Comparison of ENCODE assay signal across 8 cellular contexts in the genomic region with DNA sequence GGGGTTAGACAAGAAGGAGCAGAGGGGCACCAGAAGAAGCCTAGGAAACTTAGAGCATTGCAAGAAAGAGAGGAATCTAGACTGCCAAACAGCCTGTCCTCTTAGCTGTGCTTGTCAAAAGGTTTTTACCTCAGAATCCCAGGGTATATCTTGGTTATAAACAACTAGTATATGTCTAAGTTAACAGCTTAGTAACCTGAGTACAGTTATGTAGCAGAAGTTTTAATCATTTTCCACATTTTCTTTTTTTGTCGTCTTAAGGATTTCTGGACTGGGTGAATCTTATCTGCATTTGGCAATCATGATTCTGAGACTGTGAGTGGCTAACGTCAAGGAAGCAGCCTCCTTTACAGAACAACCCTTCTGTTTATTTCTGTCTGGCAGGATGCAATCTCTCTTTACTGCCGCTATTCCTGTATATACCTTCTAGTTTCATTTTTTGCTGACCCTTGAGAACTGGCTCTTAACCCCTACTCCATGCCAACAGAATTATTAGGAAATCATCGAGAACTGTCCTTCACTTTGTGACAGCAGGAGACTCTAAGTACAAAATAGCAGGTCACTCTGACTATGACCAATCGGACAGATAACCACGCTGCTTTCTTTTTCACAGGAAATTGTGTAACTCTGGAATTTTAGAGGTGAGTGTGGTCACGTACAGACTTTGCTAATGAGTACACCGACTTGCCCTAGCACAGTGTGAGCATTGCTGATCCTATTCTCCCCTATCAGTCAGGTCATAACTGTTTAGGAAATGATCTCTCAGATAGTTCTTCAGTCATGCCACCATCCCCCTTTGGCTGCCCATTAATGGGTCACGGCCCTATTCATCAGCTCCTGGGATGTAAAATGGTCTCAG. TPM values are rescaled to one million over a fixed set of nuclear protein-coding genes. Genes with fewer than 3 reads are reported as not detected.
DNase-seq lines count a peak whose midpoint lies in the region; ATAC-seq, FAIRE-seq and TF ChIP-seq lines count a peak whose summit lies in the region.

No MANE protein-coding gene starts in this region.

- no peaks in the 10 kb centered on the region for H3K36me3 ChIP-seq in stomach smooth muscle (ENCODE audit: control insufficient read depth in 2 of 2, insufficient read depth in 2 of 2, low read length in 2 of 2)

- no peaks in the 10 kb centered on the region for H3K27me3 ChIP-seq in stomach smooth muscle (ENCODE audit: control insufficient read depth in 1 of 2, insufficient read depth in 2 of 2, low read length in 2 of 2)

- H3K4me3 ChIP-seq in A549, result peak overlapping the region; percentile 31
- peak overlapping the region; percentile 28 to 69 for H3K4me3 ChIP-seq in stomach smooth muscle (ENCODE audit: low read length in 2 of 2)

- TF ChIP-seq CTCF in A549 (IDR thresholded peaks at IDR 0.05), result no peak
- no peak for TF ChIP-seq CTCF in brain (conservative IDR thresholded peaks at IDR 0.05)

- peak overlapping the region in 3 of 5 experiments; percentile 52 to 92 (median 71) for H3K27ac Mint-ChIP-seq in brain

- H3K4me1 ChIP-seq in A549, result peaks cover 49% of the 10 kb centered on the region
- peaks cover 3% of the 10 kb centered on the region for H3K4me1 ChIP-seq in stomach smooth muscle (ENCODE audit: control insufficient read depth, insufficient read depth, low read length)

- no peak for TF ChIP-seq RAD21 in A549 (conservative IDR thresholded peaks at IDR 0.05 in 1 of 2, IDR thresholded peaks at IDR 0.05 in 1 of 2)

- peak in 1 of 2 experiments; percentile 75; a peak in 3 of 5 replicates for TF ChIP-seq EP300 in A549 (IDR thresholded peaks at IDR 0.05)

- TF ChIP-seq POLR2A in A549 (IDR thresholded peaks at IDR 0.05; ENCODE audit: low read length), result no peak

- H3K9me3 ChIP-seq in A549, result no peaks in the 10 kb centered on the region
- no peaks in the 10 kb centered on the region for H3K9me3 ChIP-seq in stomach smooth muscle (ENCODE audit: control insufficient read depth in 2 of 2, low read length in 2 of 2)

- DNase-seq in A549 (ENCODE audit: low read depth in 1 of 2, low spot score in 1 of 2) (peak; percentile 51 to 86), GM18507 (ENCODE audit: extremely low spot score, insufficient read length, low read depth) (peak; percentile 54), OCI-M1 (lab: John Stamatoyannopoulos, UW) (peak; percentile 79), left lobe of liver (ENCODE audit: low spot score) (peak; percentile 77), NCI-H2081 treated with DMSO at 0.1 percent for 48 hours (lab: John Stamatoyannopoulos, UW) (no peak)

- peak overlapping the region; percentile 73 for H3K4me2 ChIP-seq in A549

- ATAC-seq in A549 (peak; percentile 89), HG02970 (IDR thresholded peaks at IDR 0.05; ENCODE audit: low FRiP score, unreplicated experiment) (peak; percentile 94), left lobe of liver (peak; percentile 74)

- H3K4me1 Mint-ChIP-seq in brain, result peaks cover 22% of the 10 kb centered on the region

- H3K9ac ChIP-seq in stomach smooth muscle (ENCODE audit: low read length in 2 of 2), result peak overlapping the region; percentile 43 to 58

- peak overlapping the region in 3 of 5 experiments; percentile 10 to 73 (median 36) for H3K4me3 Mint-ChIP-seq in brain

- POLR2A ChIA-PET in A549 (lab: Yijun Ruan, JAX), result interaction anchor here (1.2 kb wide), 1 partner anchor 45 kb away, joined by 6 read pairs; no protein-coding TSS in a partner anchor

- peak; percentile 54 for FAIRE-seq in A549 (lab: Jason Lieb, UNC)
- peak; percentile 98 for FAIRE-seq in GM18507 (lab: Jason Lieb, UNC)

- 2% methylated on average over 9 of the region's 9 CpGs for WGBS in A549 (ENCODE audit: missing lambda C conversion rate)

- H3K36me3 Mint-ChIP-seq in brain, result no peaks in the 10 kb centered on the region

- CTCF ChIA-PET in A549 (lab: Yijun Ruan, JAX), result interaction anchor here (0.6 to 1.3 kb wide), 4 partner anchors 21 to 95 kb away, joined by 3 read pairs; a partner anchor contains a TSS

- H3K9me3 Mint-ChIP-seq in brain, result no peaks in the 10 kb centered on the region

- H3K27me3 Mint-ChIP-seq in brain, result peaks cover 4% of the 10 kb centered on the region

- H3K27ac ChIP-seq in A549, result peak overlapping the region; percentile 62 to 81
- H3K27ac ChIP-seq in stomach smooth muscle (ENCODE audit: low read length), result peak overlapping the region; percentile 38

TF ChIP-seq in A549, 52 proteins besides CTCF, POLR2A, EP300 and RAD21:
- TF ChIP-seq NR3C1 (IDR thresholded peaks at IDR 0.05) (no peak), JUN (IDR thresholded peaks at IDR 0.05) (peak; percentile 36 to 45; a peak in 1 of 5 replicates), HEYL (CRISPR knock-in tag; IDR thresholded peaks at IDR 0.05) (no peak), CEBPB (IDR thresholded peaks at IDR 0.05) (peak in 1 of 2 experiments; percentile 81; a peak in 3 of 4 replicates), MAFK (IDR thresholded peaks at IDR 0.05; ENCODE audit: partially characterized antibody) (peak; percentile 93), NFE2L2 (conservative IDR thresholded peaks at IDR 0.05; ENCODE audit: low read length) (peak; percentile 76), GATA3 (IDR thresholded peaks at IDR 0.05; ENCODE audit: borderline replicate concordance) (peak; percentile 64), RNF2 (IDR thresholded peaks at IDR 0.05; ENCODE audit: borderline replicate concordance, low read depth) (no peak), FOSL2 (IDR thresholded peaks at IDR 0.05) (no peak), FOSL2 (CRISPR knock-in tag; IDR thresholded peaks at IDR 0.05) (peak; percentile 71), FOSB (CRISPR knock-in tag; IDR thresholded peaks at IDR 0.05) (no peak), EHMT2 (IDR thresholded peaks at IDR 0.05; ENCODE audit: low read depth) (no peak), SMC3 (IDR thresholded peaks at IDR 0.05) (no peak), MYC (IDR thresholded peaks at IDR 0.05; ENCODE audit: borderline replicate concordance, low read length) (0 out of 2 replicates have a peak, but pooled peaks have one; percentile 65), EHF (CRISPR knock-in tag; IDR thresholded peaks at IDR 0.05) (no peak), JUNB (IDR thresholded peaks at IDR 0.05) (no peak), CBX8 (IDR thresholded peaks at IDR 0.05) (no peak), SREBF2 (IDR thresholded peaks at IDR 0.05) (no peak), ZC3H11A (IDR thresholded peaks at IDR 0.05) (no peak), MAZ (IDR thresholded peaks at IDR 0.05; ENCODE audit: borderline replicate concordance, low read depth, low read length) (no peak), RARB (CRISPR knock-in tag; IDR thresholded peaks at IDR 0.05) (peak; percentile 77; the same call in 1 of the 2 replicates), BHLHE40 (IDR thresholded peaks at IDR 0.05; ENCODE audit: low read depth, low read length) (no peak), TFCP2L1 (CRISPR knock-in tag; IDR thresholded peaks at IDR 0.05) (peak; percentile 41; the same call in 1 of the 2 replicates), FOXS1 (CRISPR knock-in tag; IDR thresholded peaks at IDR 0.05) (no peak)
- TF ChIP-seq, protein P1, sequence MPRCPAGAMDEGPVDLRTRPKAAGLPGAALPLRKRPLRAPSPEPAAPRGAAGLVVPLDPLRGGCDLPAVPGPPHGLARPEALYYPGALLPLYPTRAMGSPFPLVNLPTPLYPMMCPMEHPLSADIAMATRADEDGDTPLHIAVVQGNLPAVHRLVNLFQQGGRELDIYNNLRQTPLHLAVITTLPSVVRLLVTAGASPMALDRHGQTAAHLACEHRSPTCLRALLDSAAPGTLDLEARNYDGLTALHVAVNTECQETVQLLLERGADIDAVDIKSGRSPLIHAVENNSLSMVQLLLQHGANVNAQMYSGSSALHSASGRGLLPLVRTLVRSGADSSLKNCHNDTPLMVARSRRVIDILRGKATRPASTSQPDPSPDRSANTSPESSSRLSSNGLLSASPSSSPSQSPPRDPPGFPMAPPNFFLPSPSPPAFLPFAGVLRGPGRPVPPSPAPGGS (IDR thresholded peaks at IDR 0.05), result 0 out of 3 replicates have a peak, but pooled peaks have one; percentile 23
- TF ChIP-seq, protein P2, sequence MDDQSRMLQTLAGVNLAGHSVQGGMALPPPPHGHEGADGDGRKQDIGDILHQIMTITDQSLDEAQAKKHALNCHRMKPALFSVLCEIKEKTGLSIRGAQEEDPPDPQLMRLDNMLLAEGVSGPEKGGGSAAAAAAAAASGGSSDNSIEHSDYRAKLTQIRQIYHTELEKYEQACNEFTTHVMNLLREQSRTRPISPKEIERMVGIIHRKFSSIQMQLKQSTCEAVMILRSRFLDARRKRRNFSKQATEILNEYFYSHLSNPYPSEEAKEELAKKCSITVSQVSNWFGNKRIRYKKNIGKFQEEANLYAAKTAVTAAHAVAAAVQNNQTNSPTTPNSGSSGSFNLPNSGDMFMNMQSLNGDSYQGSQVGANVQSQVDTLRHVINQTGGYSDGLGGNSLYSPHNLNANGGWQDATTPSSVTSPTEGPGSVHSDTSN (IDR thresholded peaks at IDR 0.05), result no peak
- TF ChIP-seq, protein P3, sequence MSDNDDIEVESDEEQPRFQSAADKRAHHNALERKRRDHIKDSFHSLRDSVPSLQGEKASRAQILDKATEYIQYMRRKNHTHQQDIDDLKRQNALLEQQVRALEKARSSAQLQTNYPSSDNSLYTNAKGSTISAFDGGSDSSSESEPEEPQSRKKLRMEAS (IDR thresholded peaks at IDR 0.05), result peak; percentile 66
- TF ChIP-seq, protein P4, sequence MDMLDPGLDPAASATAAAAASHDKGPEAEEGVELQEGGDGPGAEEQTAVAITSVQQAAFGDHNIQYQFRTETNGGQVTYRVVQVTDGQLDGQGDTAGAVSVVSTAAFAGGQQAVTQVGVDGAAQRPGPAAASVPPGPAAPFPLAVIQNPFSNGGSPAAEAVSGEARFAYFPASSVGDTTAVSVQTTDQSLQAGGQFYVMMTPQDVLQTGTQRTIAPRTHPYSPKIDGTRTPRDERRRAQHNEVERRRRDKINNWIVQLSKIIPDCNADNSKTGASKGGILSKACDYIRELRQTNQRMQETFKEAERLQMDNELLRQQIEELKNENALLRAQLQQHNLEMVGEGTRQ (IDR thresholded peaks at IDR 0.05), result no peak

RNA-seq across cellular contexts. Expression of a gene that starts 3.3 kb away (rescaled TPM):
- 42.6 and 60.3 TPM in 2 replicates for polyA plus RNA-seq in A549 (2011; rRNA removed)
- 0.75 and 1.0 TPM in 2 replicates for polyA plus RNA-seq in A549 (2012; cell fraction: cytosol; rRNA removed)
- polyA plus RNA-seq in A549 (2012; cell fraction: nucleus; rRNA removed), result 0.79 and 0.92 TPM in 2 replicates
- 2.6 to 5.2 TPM (median 5.1 TPM) in 3 replicates for polyA plus RNA-seq in A549 (2017; fragmentation: RNase III; extraction: RNeasy Plus Mini Kit Qiagen cat#74134 plus additional on column Dnase treatment)
- polyA minus RNA-seq in A549 (2011; rRNA and poly(A)+ RNA removed), result 25.6 and 34.4 TPM in 2 replicates
- polyA plus RNA-seq in brain (ENCODE audit: insufficient read depth, low read depth, low replicate concordance), result 8.1 TPM
- 1,073 TPM for total RNA-seq in left lobe of liver
